In genomic region chr22:19717181-19717580, GRCh38 we compare ENCODE assay signal across 17 cellular contexts. TPM values are rescaled to one million over a fixed set of nuclear protein-coding genes. Genes with fewer than 3 reads are reported as not detected.
DNase-seq lines count a peak whose midpoint lies in the region; ATAC-seq, FAIRE-seq and TF ChIP-seq lines count a peak whose summit lies in the region.
"Had no signal": no experiment of that assay in that cellular context is flagged by ENCODE, and none has a peak within 500 bp of the region (broad histone marks: within the 10 kb centered on the region; RNA-seq: fewer than 3 reads in every experiment).

No MANE protein-coding gene starts in this region.

- TF ChIP-seq POLR2A in A549 (IDR thresholded peaks at IDR 0.05; ENCODE audit: low read length) (no peak), thyroid gland (IDR thresholded peaks at IDR 0.05) (no peak)

- no peak overlapping the region for H3K4me3 ChIP-seq in A549
- H3K4me3 ChIP-seq in DND-41 (ENCODE audit: low read depth in 1 of 2, low read length in 2 of 2): no peak overlapping the region
- no peak overlapping the region for H3K4me3 ChIP-seq in neural progenitor cell
- H3K4me3 ChIP-seq in thyroid gland (replicated peaks in 1 of 3): no peak overlapping the region

- H3K4me3 Mint-ChIP-seq in central memory CD8-positive, alpha-beta T cell: peak overlapping the region; percentile 73
- H3K4me3 Mint-ChIP-seq in neural progenitor cell: peak overlapping the region; percentile 85

- CTCF ChIA-PET in A549 (lab: Yijun Ruan, JAX): interaction anchor here (1.2 to 2.9 kb wide), 5 partner anchors 13 to 87 kb away, joined by 3 to 13 read pairs (median 7); no protein-coding TSS in a partner anchor

- H3K27me3 ChIP-seq in DND-41 (ENCODE audit: insufficient read depth, low read length, poor library complexity) (no peaks in the 10 kb centered on the region), neural progenitor cell (peaks cover 100% of the 10 kb centered on the region), thyroid gland (no peaks in the 10 kb centered on the region)
- H3K27me3 ChIP-seq: ascending aorta had no signal

- peaks cover 43% of the 10 kb centered on the region for H3K27me3 Mint-ChIP-seq in central memory CD8-positive, alpha-beta T cell
- H3K27me3 Mint-ChIP-seq in neural progenitor cell (ENCODE audit: insufficient read depth, low read depth): peaks cover 44% of the 10 kb centered on the region

- H3K9me3 ChIP-seq in A549: no peaks in the 10 kb centered on the region
- no peaks in the 10 kb centered on the region for H3K9me3 ChIP-seq in DND-41 (ENCODE audit: insufficient read depth, low read length, severe bottlenecking)
- H3K9me3 ChIP-seq in neural progenitor cell (ENCODE audit: low read depth): no peaks in the 10 kb centered on the region
- no peaks in the 10 kb centered on the region for H3K9me3 ChIP-seq in thyroid gland
- H3K9me3 ChIP-seq: ascending aorta, colonic mucosa, left lung, SJCRH30 had no signal

- H3K4me1 Mint-ChIP-seq in central memory CD8-positive, alpha-beta T cell: no peaks in the 10 kb centered on the region
- peaks cover 19% of the 10 kb centered on the region for H3K4me1 Mint-ChIP-seq in neural progenitor cell

- H3K27ac ChIP-seq in A549: no peak overlapping the region; a peak in 1 of 6 replicates
- no peak overlapping the region for H3K27ac ChIP-seq in DND-41 (ENCODE audit: low read length)
- H3K27ac ChIP-seq in neural progenitor cell: no peak overlapping the region
- no peak overlapping the region for H3K27ac ChIP-seq in thyroid gland
- H3K27ac ChIP-seq: ascending aorta, colonic mucosa, GM23248, left lung, SJCRH30 had no signal

- H2AFZ ChIP-seq in DND-41 (ENCODE audit: low read depth, low read length) (peak overlapping the region; percentile 98), neural progenitor cell (replicated peaks) (no peak overlapping the region)

- H3K79me2 ChIP-seq in DND-41 (ENCODE audit: insufficient read depth, low read length): no peaks in the 10 kb centered on the region
- no peaks in the 10 kb centered on the region for H3K79me2 ChIP-seq in neural progenitor cell (ENCODE audit: low read depth)

- H3K9ac ChIP-seq in DND-41 (ENCODE audit: low read depth, low read length) (peak overlapping the region; percentile 77), neural progenitor cell (no peak overlapping the region)
- H3K9ac ChIP-seq: GM23248 had no signal

- WGBS in A549 (ENCODE audit: missing lambda C conversion rate): 98% methylated on average over 5 of the region's 9 CpGs
- WGBS in thyroid gland, 2 donors: 91 to 100% methylated on average over 3 to 9 of the region's 9 CpGs

- peaks cover 2% of the 10 kb centered on the region for H3K36me3 Mint-ChIP-seq in central memory CD8-positive, alpha-beta T cell (ENCODE audit: insufficient read depth)
- H3K36me3 Mint-ChIP-seq in neural progenitor cell: peaks cover 13% of the 10 kb centered on the region
- H3K36me3 Mint-ChIP-seq: IgD-negative memory B cell had no signal

- no peak overlapping the region for H3K27ac Mint-ChIP-seq in central memory CD8-positive, alpha-beta T cell (ENCODE audit: low read depth)
- H3K27ac Mint-ChIP-seq in neural progenitor cell: no peak overlapping the region

- no peaks in the 10 kb centered on the region for H3K9me3 Mint-ChIP-seq in central memory CD8-positive, alpha-beta T cell
- peaks cover 6% of the 10 kb centered on the region for H3K9me3 Mint-ChIP-seq in neural progenitor cell

- H3K4me2 ChIP-seq in A549: peak overlapping the region; percentile 93; the same call in 2 of the 3 replicates
- H3K4me2 ChIP-seq in DND-41 (ENCODE audit: insufficient read depth, low read length): peak overlapping the region; percentile 97
- no peak overlapping the region for H3K4me2 ChIP-seq in neural progenitor cell

- no peak for DNase-seq in A549 (ENCODE audit: low read depth in 1 of 2, low spot score in 1 of 2)
- DNase-seq in DND-41: no peak
- no peak for DNase-seq in central memory CD8-positive, alpha-beta T cell (ENCODE audit: low spot score in 2 of 2)
- DNase-seq in neural progenitor cell (ENCODE audit: low spot score): no peak
- DNase-seq in COLO668 (lab: John Stamatoyannopoulos, UW; ENCODE audit: unreplicated experiment): no peak
- DNase-seq in thyroid gland: no peak
- DNase-seq in activated CD4-positive, alpha-beta T cell treated with anti-CD3 and anti-CD28 coated beads for 48 hours: no peak
- DNase-seq in SKM-1 (lab: John Stamatoyannopoulos, UW; ENCODE audit: unreplicated experiment): no peak
- DNase-seq: NCI-H526 treated with DMSO at 0.1 percent for 48 hours had no signal

- TF ChIP-seq CTCF in A549 (IDR thresholded peaks at IDR 0.05) (no peak), DND-41 (IDR thresholded peaks at IDR 0.05; ENCODE audit: borderline replicate concordance, extremely low read depth, low read length, poor library complexity, severe bottlenecking) (no peak), neural progenitor cell (IDR thresholded peaks at IDR 0.05) (no peak), thyroid gland (IDR thresholded peaks at IDR 0.05) (no peak)

- H3K4me1 ChIP-seq in A549: peaks cover 9% of the 10 kb centered on the region; the same call in 1 of the 3 replicates
- H3K4me1 ChIP-seq in DND-41 (ENCODE audit: insufficient read depth, low read length): peaks cover 19% of the 10 kb centered on the region
- H3K4me1 ChIP-seq in neural progenitor cell: peaks cover 14% of the 10 kb centered on the region
- H3K4me1 ChIP-seq in thyroid gland: peaks cover 15 to 30% of the 10 kb centered on the region in 2 donors
- H3K4me1 ChIP-seq: colonic mucosa had no signal

- ATAC-seq in A549: peak in 1 of 2 experiments; percentile 11; a peak in 3 of 6 replicates
- ATAC-seq in DND-41 (ENCODE audit: insufficient read depth, low read depth): no peak
- ATAC-seq in central memory CD8-positive, alpha-beta T cell (replicated peaks; ENCODE audit: extremely low read depth, poor library complexity, severe bottlenecking): no peak

- H4K20me1 ChIP-seq in DND-41 (ENCODE audit: insufficient read depth, low read length) (no peaks in the 10 kb centered on the region; the same call in 1 of the 2 replicates), neural progenitor cell (ENCODE audit: low read depth) (peaks cover 34% of the 10 kb centered on the region)

- FAIRE-seq in A549 (lab: Jason Lieb, UNC): no peak

- POLR2A ChIA-PET in A549 (lab: Yijun Ruan, JAX): no interaction called here

- intact Hi-C loops in thyroid gland (cut with DNase I): loop anchor here (2.0 kb wide), 1 partner anchor 38 kb away; no protein-coding TSS in a partner anchor

- no peak for TF ChIP-seq RAD21 in A549 (conservative IDR thresholded peaks at IDR 0.05 in 1 of 2, IDR thresholded peaks at IDR 0.05 in 1 of 2)

- no peak for TF ChIP-seq EP300 in A549 (IDR thresholded peaks at IDR 0.05)

- H3K36me3 ChIP-seq in DND-41 (ENCODE audit: insufficient read depth, low read length) (no peaks in the 10 kb centered on the region), neural progenitor cell (no peaks in the 10 kb centered on the region), thyroid gland (peaks cover 0 to 10% of the 10 kb centered on the region in 2 donors)
- H3K36me3 ChIP-seq: colonic mucosa had no signal

- peaks cover 25% of the 10 kb centered on the region for H3F3A ChIP-seq in neural progenitor cell (ENCODE audit: low read depth)

TF ChIP-seq in A549, 52 proteins besides CTCF, POLR2A, EP300 and RAD21 (continues in another document):
- TF ChIP-seq JUNB (IDR thresholded peaks at IDR 0.05): no peak
- TF ChIP-seq HDAC2 (IDR thresholded peaks at IDR 0.05): no peak
- no peak for TF ChIP-seq PBX3 (IDR thresholded peaks at IDR 0.05)
- TF ChIP-seq POLR2AphosphoS2 (conservative IDR thresholded peaks at IDR 0.05; ENCODE audit: low read length): no peak
- TF ChIP-seq ESRRA (IDR thresholded peaks at IDR 0.05; ENCODE audit: borderline replicate concordance, low read length): no peak
- no peak for TF ChIP-seq RFX5 (IDR thresholded peaks at IDR 0.05)
- TF ChIP-seq HES2 (IDR thresholded peaks at IDR 0.05): no peak
- no peak for TF ChIP-seq ZC3H11A (IDR thresholded peaks at IDR 0.05)

RNA-seq across cellular contexts. Expression of gene SEPTIN5, which starts 2.9 kb away (rescaled TPM):
- 4.6 and 5.7 TPM in 2 replicates for polyA plus RNA-seq in A549 (2011; rRNA removed)
- 8.7 and 9.2 TPM in 2 replicates for polyA plus RNA-seq in A549 (2012; cell fraction: cytosol; rRNA removed)
- polyA plus RNA-seq in A549 (2012; cell fraction: nucleus; rRNA removed): 26.6 and 30.3 TPM in 2 replicates
- 10.8 to 13.9 TPM (median 12.6 TPM) in 3 replicates for polyA plus RNA-seq in A549 (2017; fragmentation: RNase III; extraction: RNeasy Plus Mini Kit Qiagen cat#74134 plus additional on column Dnase treatment)
- polyA minus RNA-seq in A549 (2011; rRNA and poly(A)+ RNA removed): 7.7 and 11.8 TPM in 2 replicates
- 5.0 and 8.2 TPM in 2 replicates for total RNA-seq in neural progenitor cell (ENCODE audit: low replicate concordance)
- 100 to 1,000 TPM in 1 of 4 donors, 10 to 100 TPM in 3; 14.0 to 124 (median 27.3) TPM for total RNA-seq in thyroid gland
- total RNA-seq: OCI-LY7 had no signal

RNA-seq across cellular contexts. Expression of gene GP1BB, which starts 6.2 kb away (rescaled TPM):
- polyA plus RNA-seq in A549 (2011; rRNA removed) (0.06 and 0.25 TPM in 2 replicates), A549 (2017; fragmentation: RNase III; extraction: RNeasy Plus Mini Kit Qiagen cat#74134 plus additional on column Dnase treatment) (0.48 to 1.1 TPM (median 0.63 TPM) in 3 replicates)
- 1.3 and 2.1 TPM in 2 replicates for polyA plus RNA-seq in A549 (2012; cell fraction: cytosol; rRNA removed)
- polyA plus RNA-seq in A549 (2012; cell fraction: nucleus; rRNA removed): 6.6 and 10.5 TPM in 2 replicates
- not detected in 2 replicates for polyA minus RNA-seq in A549 (2011; rRNA and poly(A)+ RNA removed)
- total RNA-seq in neural progenitor cell (ENCODE audit: low replicate concordance) (1.2 TPM in 1 of 2 replicates, not detected in the other), thyroid gland (1 to 10 TPM; 1.5 to 6.6 (median 3.1) TPM)
- total RNA-seq: OCI-LY7, renal cortical epithelial cell had no signal

RNA-seq across cellular contexts. Expression of gene TBX1, which starts 43.4 kb away (rescaled TPM):
- polyA plus RNA-seq in A549 (2011; rRNA removed) (0.30 and 0.66 TPM in 2 replicates), A549 (2017; fragmentation: RNase III; extraction: RNeasy Plus Mini Kit Qiagen cat#74134 plus additional on column Dnase treatment) (2.8 to 3.0 TPM (median 2.9 TPM) in 3 replicates)
- polyA plus RNA-seq in A549 (2012; cell fraction: cytosol; rRNA removed): 2.2 and 3.6 TPM in 2 replicates
- polyA plus RNA-seq in A549 (2012; cell fraction: nucleus; rRNA removed): 9.3 and 10.3 TPM in 2 replicates
- 0.95 and 1.8 TPM in 2 replicates for polyA minus RNA-seq in A549 (2011; rRNA and poly(A)+ RNA removed)
- total RNA-seq in neural progenitor cell (ENCODE audit: low replicate concordance) (0.06 TPM in 1 of 2 replicates, not detected in the other), thyroid gland (10 to 100 TPM in 2 of 4 donors, 1 to 10 TPM in 2; 7.6 to 34.3 (median 18.5) TPM)
- total RNA-seq: ascending aorta had no signal
- polyA plus RNA-seq: IgD-negative memory B cell had no signal
